ENCODE assay signal across 17 cellular contexts in genomic region chr12:944201-944600, GRCh38. TPM values are rescaled to one million over a fixed set of nuclear protein-coding genes. Genes with fewer than 3 reads are reported as not detected.
A peak's percentile ranks its signal among the peaks of the same experiment; 100 is the strongest.
DNase-seq lines count a peak whose midpoint lies in the region; ATAC-seq and TF ChIP-seq lines count a peak whose summit lies in the region.
"Had no signal": no experiment of that assay in that cellular context is flagged by ENCODE, and none has a peak within 500 bp of the region (broad histone marks: within the 10 kb centered on the region; RNA-seq: fewer than 3 reads in every experiment).

No MANE protein-coding gene starts in this region.

- H3K27me3 Mint-ChIP-seq in activated naive CD4-positive, alpha-beta T cell treated with anti-CD3 and anti-CD28 coated beads, Interleukin-2, amount 50 U/mL, for 24 hours: no peaks in the 10 kb centered on the region
- no peaks in the 10 kb centered on the region for H3K27me3 Mint-ChIP-seq in activated naive CD8-positive, alpha-beta T cell treated with anti-CD3 and anti-CD28 coated beads, Interleukin-2, amount 10 ng/mL, durations not matched to agents 7 days and 5 days
- no peaks in the 10 kb centered on the region for H3K27me3 Mint-ChIP-seq in progenitor cell of endocrine pancreas

- H3K27ac ChIP-seq in KOPT-K1 (ENCODE audit: low read depth, low read length, poor library complexity, severe bottlenecking): peak overlapping the region; percentile 29
- H3K27ac ChIP-seq in caudate nucleus (ENCODE audit: low read depth, low read length): no peak overlapping the region

- ATAC-seq in activated naive CD8-positive, alpha-beta T cell treated with anti-CD3 and anti-CD28 coated beads, Interleukin-2, amount 10 ng/mL, durations not matched to agents 7 days and 5 days (ENCODE audit: low read depth): no peak
- no peak for ATAC-seq in HG03565 (IDR thresholded peaks at IDR 0.05; ENCODE audit: unreplicated experiment)
- ATAC-seq: activated CD4-positive, CD25-positive, alpha-beta regulatory T cell treated with anti-CD3 and anti-CD28 coated beads, Interleukin-2, amount 50 U/mL, for 24 hours; esophagus mucosa had no signal

- peaks cover 42% of the 10 kb centered on the region for H3K36me3 ChIP-seq in KOPT-K1 (ENCODE audit: insufficient read depth, low read length)
- H3K36me3 ChIP-seq: thyroid gland had no signal

- no peaks in the 10 kb centered on the region for H3K9me3 Mint-ChIP-seq in activated naive CD4-positive, alpha-beta T cell treated with anti-CD3 and anti-CD28 coated beads, Interleukin-2, amount 50 U/mL, for 24 hours
- H3K9me3 Mint-ChIP-seq in activated naive CD8-positive, alpha-beta T cell treated with anti-CD3 and anti-CD28 coated beads, Interleukin-2, amount 10 ng/mL, durations not matched to agents 7 days and 5 days: no peaks in the 10 kb centered on the region
- H3K9me3 Mint-ChIP-seq in progenitor cell of endocrine pancreas (ENCODE audit: low read depth): no peaks in the 10 kb centered on the region

- peak overlapping the region; percentile 55 for H3K27ac Mint-ChIP-seq in activated naive CD4-positive, alpha-beta T cell treated with anti-CD3 and anti-CD28 coated beads, Interleukin-2, amount 50 U/mL, for 24 hours
- peak overlapping the region; percentile 73 for H3K27ac Mint-ChIP-seq in activated naive CD8-positive, alpha-beta T cell treated with anti-CD3 and anti-CD28 coated beads, Interleukin-2, amount 10 ng/mL, durations not matched to agents 7 days and 5 days
- peak overlapping the region; percentile 12 for H3K27ac Mint-ChIP-seq in progenitor cell of endocrine pancreas

- peaks cover 53% of the 10 kb centered on the region for H3K4me1 Mint-ChIP-seq in activated naive CD4-positive, alpha-beta T cell treated with anti-CD3 and anti-CD28 coated beads, Interleukin-2, amount 50 U/mL, for 24 hours
- peaks cover 36% of the 10 kb centered on the region for H3K4me1 Mint-ChIP-seq in activated naive CD8-positive, alpha-beta T cell treated with anti-CD3 and anti-CD28 coated beads, Interleukin-2, amount 10 ng/mL, durations not matched to agents 7 days and 5 days
- H3K4me1 Mint-ChIP-seq in progenitor cell of endocrine pancreas (ENCODE audit: low read depth): peaks cover 14% of the 10 kb centered on the region

- no peak for TF ChIP-seq CTCF in progenitor cell of endocrine pancreas (IDR thresholded peaks at IDR 0.05; ENCODE audit: unreplicated experiment)

- no peaks in the 10 kb centered on the region for H3K9me3 ChIP-seq in KOPT-K1 (ENCODE audit: insufficient read depth, low read length, poor library complexity, severe bottlenecking)
- H3K9me3 ChIP-seq: thyroid gland had no signal

- no peak for DNase-seq in activated naive CD4-positive, alpha-beta T cell treated with anti-CD3 and anti-CD28 coated beads, Interleukin-2, amount 50 U/mL, for 16 hours
- no peak for DNase-seq in activated naive CD8-positive, alpha-beta T cell treated with anti-CD3 and anti-CD28 coated beads, Interleukin-2, amount 10 ng/mL, durations not matched to agents 7 days and 5 days
- DNase-seq in progenitor cell of endocrine pancreas (ENCODE audit: low spot score, unreplicated experiment): no peak
- DNase-seq in stimulated activated CD4-positive, alpha-beta T cell treated with anti-CD3 and anti-CD28 coated beads, Interleukin-12 subunit alpha, Interleukin-12 subunit beta, amount 100 ng/mL, for 4 hours: no peak
- DNase-seq in caudate nucleus (lab: John Stamatoyannopoulos, UW): no peak
- DNase-seq: activated T-cell treated with anti-CD3 and anti-CD28 coated beads, Interleukin-2, amount 50 U/mL, for 48 hours; DMS 273 treated with DMSO at 0.1 percent for 48 hours; H9; NCI-H345; occipital lobe; stimulated activated CD4-positive, alpha-beta T cell treated with anti-CD3 and anti-CD28 coated beads, Interleukin-2, amount 100 ng/mL, for 48 hours; thyroid gland had no signal

- H3K36me3 Mint-ChIP-seq in activated naive CD4-positive, alpha-beta T cell treated with anti-CD3 and anti-CD28 coated beads, Interleukin-2, amount 50 U/mL, for 24 hours: peaks cover 13% of the 10 kb centered on the region
- H3K36me3 Mint-ChIP-seq in activated naive CD8-positive, alpha-beta T cell treated with anti-CD3 and anti-CD28 coated beads, Interleukin-2, amount 10 ng/mL, durations not matched to agents 7 days and 5 days: peaks cover 38% of the 10 kb centered on the region
- H3K36me3 Mint-ChIP-seq in progenitor cell of endocrine pancreas (ENCODE audit: insufficient read depth): peaks cover 36% of the 10 kb centered on the region

- H3K4me3 Mint-ChIP-seq in activated naive CD4-positive, alpha-beta T cell treated with anti-CD3 and anti-CD28 coated beads, Interleukin-2, amount 50 U/mL, for 24 hours: no peak overlapping the region
- peak overlapping the region; percentile 64 for H3K4me3 Mint-ChIP-seq in activated naive CD8-positive, alpha-beta T cell treated with anti-CD3 and anti-CD28 coated beads, Interleukin-2, amount 10 ng/mL, durations not matched to agents 7 days and 5 days
- H3K4me3 Mint-ChIP-seq in progenitor cell of endocrine pancreas (ENCODE audit: low read depth): no peak overlapping the region
- H3K4me3 Mint-ChIP-seq: H9 had no signal

- POLR2A ChIA-PET in activated naive CD8-positive, alpha-beta T cell treated with anti-CD3 and anti-CD28 coated beads, Interleukin-2, amount 10 ng/mL, durations not matched to agents 7 days and 5 days (lab: Charles Lee): no interaction called here

RNA-seq across cellular contexts. Expression of gene RAD52, which starts 5.3 kb away (rescaled TPM):
- 10 to 100 TPM; 15.9 to 17.9 TPM for total RNA-seq in activated naive CD8-positive, alpha-beta T cell treated with anti-CD3 and anti-CD28 coated beads, Interleukin-2, amount 10 ng/mL, durations not matched to agents 7 days and 5 days
- total RNA-seq in progenitor cell of endocrine pancreas: 41.2 and 52.6 TPM in 2 replicates

RNA-seq across cellular contexts. Expression of gene ERC1, which starts 46.8 kb away (rescaled TPM):
- total RNA-seq in activated naive CD8-positive, alpha-beta T cell treated with anti-CD3 and anti-CD28 coated beads, Interleukin-2, amount 10 ng/mL, durations not matched to agents 7 days and 5 days: 10 to 100 TPM; 24.0 to 30.3 TPM
- 141 and 146 TPM in 2 replicates for total RNA-seq in progenitor cell of endocrine pancreas

Comparison
In these comparisons a context has a peak if more than half of its experiments do, and no peak if none do; other contexts are left out.
1. H3K27ac Mint-ChIP-seq: peak in every context shown above with its lines; median percentile 73 in activated naive CD8-positive, alpha-beta T cell treated with anti-CD3 and anti-CD28 coated beads, Interleukin-2, amount 10 ng/mL, durations not matched to agents 7 days and 5 days; 55 in activated naive CD4-positive, alpha-beta T cell treated with anti-CD3 and anti-CD28 coated beads, Interleukin-2, amount 50 U/mL, for 24 hours; 12 in progenitor cell of endocrine pancreas.